Comparison of ENCODE assay signal across 24 cellular contexts in the genomic region with DNA sequence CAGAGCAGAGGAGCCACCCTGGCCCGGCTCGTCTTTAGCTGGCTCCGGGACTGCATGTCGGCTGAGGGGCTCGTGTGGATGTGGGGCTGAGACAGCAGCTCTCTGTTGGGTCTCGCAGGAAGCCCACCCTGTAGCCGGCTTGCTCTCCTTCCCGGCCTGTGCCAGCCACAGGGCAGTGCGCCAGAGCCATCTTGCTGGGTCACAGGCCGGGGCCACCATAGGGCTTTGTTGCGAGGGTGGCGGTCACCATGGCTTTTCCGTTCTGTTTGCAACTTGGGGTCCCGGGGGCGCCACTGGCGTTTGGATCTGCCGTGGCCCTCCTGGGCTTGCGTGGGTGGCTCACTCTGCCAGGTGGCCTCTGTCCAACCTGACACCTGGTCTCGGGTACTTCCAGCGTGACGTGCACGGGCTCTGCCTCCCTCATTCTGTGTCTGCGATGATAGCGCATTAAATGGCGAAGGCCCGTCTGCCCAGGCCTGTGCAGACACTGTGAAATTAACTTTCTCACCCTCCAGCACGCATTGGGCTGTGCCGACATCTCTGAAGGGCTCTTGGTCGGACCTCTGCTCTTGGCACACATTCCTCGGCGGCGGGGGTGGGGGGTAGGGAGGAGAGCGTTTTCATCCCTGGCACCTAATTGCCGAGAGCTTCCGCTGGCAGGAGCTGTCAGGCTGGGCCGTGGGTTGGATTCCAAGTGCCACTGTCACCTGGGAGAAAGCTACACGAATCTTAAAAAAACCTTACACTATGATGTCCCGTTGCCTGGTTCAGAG.
"Had no signal": no experiment of that assay in that cellular context is flagged by ENCODE, and none has a peak within 500 bp of the region (broad histone marks: within the 10 kb centered on the region; RNA-seq: fewer than 3 reads in every experiment).

No MANE protein-coding gene starts in this region.

- H3K27me3 Mint-ChIP-seq: effector memory CD8-positive, alpha-beta T cell; naive thymus-derived CD4-positive, alpha-beta T cell; type B pancreatic cell had no signal

- H3K4me1 ChIP-seq: esophagus squamous epithelium, pancreas, sigmoid colon, stomach had no signal

- H3K27me3 ChIP-seq: esophagus squamous epithelium, pancreas, sigmoid colon, stomach, tibial artery had no signal

- DNase-seq: cortex of kidney; effector memory CD8-positive, alpha-beta T cell; erythroblast; esophagus squamous epithelium; foreskin melanocyte; hypothalamus; immature natural killer cell; islet precursor cell; kidney glomerular epithelial cell; left colon; mesenchymal stem cell; naive thymus-derived CD4-positive, alpha-beta T cell; retina; sigmoid colon; stimulated activated CD4-positive, alpha-beta T cell treated with anti-CD3 and anti-CD28 coated beads, Interleukin-2, amount 100 ng/mL, for 24 hours; stimulated activated CD4-positive, alpha-beta T cell treated with anti-CD3 and anti-CD28 coated beads, Interleukin-4, amount 100 ng/mL, for 24 hours; stimulated activated naive CD4-positive, alpha-beta T cell treated with Interleukin-2 at 50 U/mL for 16 hours; stomach; tibial artery had no signal

- ATAC-seq: effector memory CD8-positive, alpha-beta T cell; left colon; naive thymus-derived CD4-positive, alpha-beta T cell; pancreas; stimulated activated effector memory CD8-positive, alpha-beta T cell treated with anti-CD3 and anti-CD28 coated beads, Interleukin-12 subunit alpha, Interleukin-12 subunit beta, amount 100 ng/mL, for 72 hours had no signal

- H3K27ac ChIP-seq: esophagus squamous epithelium, pancreas, sigmoid colon, stomach, tibial artery had no signal

- H3K9me3 Mint-ChIP-seq: type B pancreatic cell had no signal

- H3K9me3 ChIP-seq: esophagus squamous epithelium, pancreas had no signal

- H3K27ac Mint-ChIP-seq: effector memory CD8-positive, alpha-beta T cell; immature natural killer cell; mesothelial cell of epicardium; naive thymus-derived CD4-positive, alpha-beta T cell; nephron; stimulated activated effector memory CD8-positive, alpha-beta T cell treated with anti-CD3 and anti-CD28 coated beads, Interleukin-12 subunit alpha, Interleukin-12 subunit beta, amount 100 ng/mL, for 72 hours; type B pancreatic cell had no signal

- H3K4me3 ChIP-seq: esophagus squamous epithelium, pancreas, sigmoid colon, stomach, tibial artery had no signal

- H3K4me3 Mint-ChIP-seq: effector memory CD8-positive, alpha-beta T cell; immature natural killer cell; mesothelial cell of epicardium; naive thymus-derived CD4-positive, alpha-beta T cell; nephron; stimulated activated effector memory CD8-positive, alpha-beta T cell treated with anti-CD3 and anti-CD28 coated beads, Interleukin-12 subunit alpha, Interleukin-12 subunit beta, amount 100 ng/mL, for 72 hours; type B pancreatic cell had no signal
